ENCODE assay signal across 19 cellular contexts in genomic region chr2:19176977-19177376, GRCh38.
DNase-seq lines count a peak whose midpoint lies in the region; ATAC-seq lines count a peak whose summit lies in the region.
"Had no signal": no experiment of that assay in that cellular context is flagged by ENCODE, and none has a peak within 500 bp of the region (broad histone marks: within the 10 kb centered on the region; RNA-seq: fewer than 3 reads in every experiment).

No MANE protein-coding gene starts in this region.

- ATAC-seq in HG03095 (IDR thresholded peaks at IDR 0.05; ENCODE audit: unreplicated experiment): no peak
- ATAC-seq in stimulated activated effector memory CD8-positive, alpha-beta T cell treated with anti-CD3 and anti-CD28 coated beads, Interleukin-12 subunit alpha, Interleukin-12 subunit beta, amount 100 ng/mL, for 72 hours: no peak
- ATAC-seq: K562 had no signal

- peak; percentile 73 for DNase-seq in EH (ENCODE audit: low read depth)
- DNase-seq in HT1080 (ENCODE audit: low read depth): peak; percentile 31
- peak; percentile 20 for DNase-seq in amniotic stem cell (lab: John Stamatoyannopoulos, UW)
- peak; percentile 88 for DNase-seq in iris pigment epithelial cell (ENCODE audit: low read depth)
- no peak for DNase-seq in activated CD4-positive, alpha-beta T cell treated with anti-CD3 and anti-CD28 coated beads for 1 hour
- no peak for DNase-seq in stimulated activated effector memory CD8-positive, alpha-beta T cell treated with anti-CD3 and anti-CD28 coated beads, Interleukin-12 subunit alpha, Interleukin-12 subunit beta, amount 100 ng/mL, for 72 hours (ENCODE audit: low spot score in 2 of 2)
- DNase-seq in SIG-M5 treated with dmso at 0.1 percent for 504 hours (lab: John Stamatoyannopoulos, UW; ENCODE audit: unreplicated experiment): no peak
- DNase-seq: activated CD4-positive, alpha-beta T cell treated with anti-CD3 and anti-CD28 coated beads for 4 hours; activated CD8-positive, alpha-beta memory T cell treated with anti-CD3 and anti-CD28 coated beads, Interleukin-2, amount 50 U/mL, for 48 hours; activated naive CD4-positive, alpha-beta T cell treated with anti-CD3 and anti-CD28 coated beads for 36 hours; dorsolateral prefrontal cortex; left cardiac atrium; NCI-H1092 treated with DMSO at 0.1 percent for 48 hours; stimulated activated CD4-positive, alpha-beta T cell treated with anti-CD3 and anti-CD28 coated beads, Interleukin-4, amount 100 ng/mL, for 1 hour; stimulated activated CD8-positive, alpha-beta memory T cell treated with anti-CD3 and anti-CD28 coated beads, Interleukin-4, amount 100 ng/mL, for 48 hours; T1000; testis had no signal

- H3K4me3 Mint-ChIP-seq in stimulated activated effector memory CD8-positive, alpha-beta T cell treated with anti-CD3 and anti-CD28 coated beads, Interleukin-12 subunit alpha, Interleukin-12 subunit beta, amount 100 ng/mL, for 72 hours: no peak overlapping the region
- H3K4me3 Mint-ChIP-seq: activated naive CD4-positive, alpha-beta T cell treated with anti-CD3 and anti-CD28 coated beads for 36 hours had no signal

- no peaks in the 10 kb centered on the region for H3K4me1 Mint-ChIP-seq in stimulated activated effector memory CD8-positive, alpha-beta T cell treated with anti-CD3 and anti-CD28 coated beads, Interleukin-12 subunit alpha, Interleukin-12 subunit beta, amount 100 ng/mL, for 72 hours

- no peak overlapping the region for H3K27ac Mint-ChIP-seq in stimulated activated effector memory CD8-positive, alpha-beta T cell treated with anti-CD3 and anti-CD28 coated beads, Interleukin-12 subunit alpha, Interleukin-12 subunit beta, amount 100 ng/mL, for 72 hours
- H3K27ac Mint-ChIP-seq: activated naive CD4-positive, alpha-beta T cell treated with anti-CD3 and anti-CD28 coated beads for 36 hours had no signal

- no peaks in the 10 kb centered on the region for H3K36me3 Mint-ChIP-seq in stimulated activated effector memory CD8-positive, alpha-beta T cell treated with anti-CD3 and anti-CD28 coated beads, Interleukin-12 subunit alpha, Interleukin-12 subunit beta, amount 100 ng/mL, for 72 hours

- no peaks in the 10 kb centered on the region for H3K9me3 Mint-ChIP-seq in stimulated activated effector memory CD8-positive, alpha-beta T cell treated with anti-CD3 and anti-CD28 coated beads, Interleukin-12 subunit alpha, Interleukin-12 subunit beta, amount 100 ng/mL, for 72 hours

Comparison
In these comparisons a context has a peak if more than half of its experiments do, and no peak if none do; other contexts are left out.
1. DNase-seq: peak in EH (single experiment), HT1080 (single experiment), amniotic stem cell (single experiment) and iris pigment epithelial cell (single experiment); none in activated CD4-positive, alpha-beta T cell treated with anti-CD3 and anti-CD28 coated beads for 1 hour (single experiment), stimulated activated effector memory CD8-positive, alpha-beta T cell treated with anti-CD3 and anti-CD28 coated beads, Interleukin-12 subunit alpha, Interleukin-12 subunit beta, amount 100 ng/mL, for 72 hours (0 of 2) and SIG-M5 treated with dmso at 0.1 percent for 504 hours (single experiment).